9 cellular contexts compared by ENCODE assay signal in genomic region chr1:234969011-234969441, GRCh38.
DNase-seq lines count a peak whose midpoint lies in the region; ATAC-seq and TF ChIP-seq lines count a peak whose summit lies in the region.
"Had no signal": no experiment of that assay in that cellular context is flagged by ENCODE, and none has a peak within 500 bp of the region (broad histone marks: within the 10 kb centered on the region; RNA-seq: fewer than 3 reads in every experiment).

No MANE protein-coding gene starts in this region.

- peak overlapping the region in 1 of 2 donors; percentile 5 for H3K9ac ChIP-seq in mucosa of rectum (ENCODE audit: low read depth in 1 of 2, low read length in 2 of 2)

- H3K27ac ChIP-seq in heart left ventricle (peak overlapping the region in 9 of 12 donors; percentile 75 to 94 (median 83)), adrenal gland (peak overlapping the region in 3 of 5 donors; percentile 87 to 97 (median 91)), mucosa of rectum (ENCODE audit: low read depth in 2 of 2, low read length in 2 of 2) (peak overlapping the region; percentile 86 to 94), upper lobe of left lung (peak overlapping the region; percentile 81 to 86 (median 82))

- H3K4me3 ChIP-seq in heart left ventricle (no peak overlapping the region), adrenal gland (no peak overlapping the region), mucosa of rectum (ENCODE audit: low read length in 2 of 2) (no peak overlapping the region), upper lobe of left lung (no peak overlapping the region)

- intact Hi-C loops in heart left ventricle (cut with DNase I) = loop anchor here in 6 of 10 donors (5.0 to 10.0 kb wide), 4 partner anchors 42 to 536 kb away; partner anchors contain the start of genes B3GALNT2 (in 1 of the 6) and IRF2BP2 (in 1 of the 6)
- intact Hi-C loops in cardiac septum (cut with DNase I) = no loop called here
- intact Hi-C loops in adrenal gland (cut with DNase I) = no loop called here

- H3K36me3 ChIP-seq in heart left ventricle = no peaks in the 10 kb centered on the region
- no peaks in the 10 kb centered on the region for H3K36me3 ChIP-seq in adrenal gland (replicated peaks in 1 of 2)
- no peaks in the 10 kb centered on the region for H3K36me3 ChIP-seq in mucosa of rectum (ENCODE audit: control insufficient read depth in 2 of 2, insufficient read depth in 2 of 2, low read length in 2 of 2)
- H3K36me3 ChIP-seq in upper lobe of left lung = no peaks in the 10 kb centered on the region

- H3K4me1 ChIP-seq in heart left ventricle (peaks cover 0 to 65% (median 40%) of the 10 kb centered on the region in 12 donors), adrenal gland (replicated peaks in 1 of 2) (peaks cover 25 to 50% of the 10 kb centered on the region in 2 donors), mucosa of rectum (ENCODE audit: control insufficient read depth in 2 of 2, insufficient read depth in 2 of 2, low read length in 2 of 2) (peaks cover 51 to 60% of the 10 kb centered on the region in 2 donors), upper lobe of left lung (peaks cover 44 to 59% (median 46%) of the 10 kb centered on the region in 4 donors)

- 65 to 77% (median 74%) methylated on average over 4 of the region's 4 CpGs for WGBS in heart left ventricle, 4 donors
- WGBS in adrenal gland, 4 donors = 76 to 79% (median 77%) methylated on average over 4 of the region's 4 CpGs
- WGBS in upper lobe of left lung, 2 donors = 70% methylated on average over 4 of the region's 4 CpGs

- H3K27me3 ChIP-seq in heart left ventricle = no peaks in the 10 kb centered on the region
- no peaks in the 10 kb centered on the region for H3K27me3 ChIP-seq in adrenal gland
- no peaks in the 10 kb centered on the region for H3K27me3 ChIP-seq in mucosa of rectum (ENCODE audit: control insufficient read depth in 2 of 2, insufficient read depth in 2 of 2, low read length in 2 of 2)
- no peaks in the 10 kb centered on the region for H3K27me3 ChIP-seq in upper lobe of left lung

- TF ChIP-seq POLR2A in heart left ventricle (IDR thresholded peaks at IDR 0.05) (no peak), adrenal gland (IDR thresholded peaks at IDR 0.05) (no peak), upper lobe of left lung (IDR thresholded peaks at IDR 0.05) (no peak)

- no peak for TF ChIP-seq EP300 in upper lobe of left lung (IDR thresholded peaks at IDR 0.05)

- ATAC-seq in heart left ventricle (no peak), upper lobe of left lung (ENCODE audit: low FRiP score in 2 of 2) (no peak), GM19351 (IDR thresholded peaks at IDR 0.05; ENCODE audit: unreplicated experiment) (no peak)

- no peak for DNase-seq in heart left ventricle
- no peak for DNase-seq in cardiac septum (ENCODE audit: low spot score)
- DNase-seq in adrenal gland = peak in 1 of 7 donors; percentile 52
- DNase-seq in upper lobe of left lung = no peak
- DNase-seq in stimulated activated CD4-positive, alpha-beta T cell treated with anti-CD3 and anti-CD28 coated beads, Interleukin-12 subunit alpha, Interleukin-12 subunit beta, amount 100 ng/mL, for 4 hours = no peak
- DNase-seq in DMS153 (lab: John Stamatoyannopoulos, UW) = no peak
- DNase-seq: posterior cingulate gyrus had no signal

- no peaks in the 10 kb centered on the region for H3K9me3 ChIP-seq in heart left ventricle
- H3K9me3 ChIP-seq in adrenal gland (replicated peaks in 1 of 3) = no peaks in the 10 kb centered on the region
- no peaks in the 10 kb centered on the region for H3K9me3 ChIP-seq in mucosa of rectum (ENCODE audit: control insufficient read depth in 2 of 2, low read length in 2 of 2)
- H3K9me3 ChIP-seq in upper lobe of left lung = no peaks in the 10 kb centered on the region

- no peak for TF ChIP-seq CTCF in heart left ventricle (IDR thresholded peaks at IDR 0.05)
- TF ChIP-seq CTCF in adrenal gland (IDR thresholded peaks at IDR 0.05) = no peak
- TF ChIP-seq CTCF in upper lobe of left lung (IDR thresholded peaks at IDR 0.05) = no peak

Comparison
In these comparisons a context has a peak if more than half of its experiments do, and no peak if none do; other contexts are left out.
1. intact Hi-C loops: an anchor here in heart left ventricle (5.0 to 10.0 kb wide); none called in cardiac septum and adrenal gland.